ENCODE assay signal across 26 cellular contexts in the genomic region with DNA sequence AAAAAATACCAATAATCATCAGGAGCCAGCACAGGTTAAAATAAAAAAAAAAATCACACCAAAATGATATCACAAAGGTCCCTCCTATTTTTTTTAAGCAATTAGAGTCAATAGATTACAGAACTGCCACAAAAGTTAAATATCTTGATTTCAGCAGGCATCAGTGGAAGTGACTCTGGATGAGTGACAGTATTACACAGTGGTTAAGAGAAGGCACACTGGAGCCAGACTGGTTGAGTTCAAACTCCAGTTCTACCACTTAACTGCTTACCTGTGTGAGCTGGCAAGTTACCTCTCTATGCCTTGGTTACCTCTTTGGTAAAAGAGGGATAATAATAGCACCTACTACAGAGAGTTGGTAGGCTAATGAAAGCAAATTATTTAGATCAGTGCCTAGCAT.
"Had no signal": no experiment of that assay in that cellular context is flagged by ENCODE, and none has a peak within 500 bp of the region (broad histone marks: within the 10 kb centered on the region; RNA-seq: fewer than 3 reads in every experiment).

No MANE protein-coding gene starts in this region.

- H3K9me3 Mint-ChIP-seq: activated naive CD4-positive, alpha-beta T cell treated with anti-CD3 and anti-CD28 coated beads, Interleukin-2, amount 10 ng/mL, durations not matched to agents 7 days and 5 days; activated naive CD8-positive, alpha-beta T cell treated with anti-CD3 and anti-CD28 coated beads, Interleukin-2, amount 10 ng/mL, durations not matched to agents 7 days and 5 days; activated T-helper 1 cell treated with anti-CD3 and anti-CD28 coated beads, Interleukin-12 subunit alpha, Interleukin-12 subunit beta, Interleukin-2, Interleukin-4 antibody, amounts not matched to agents 30 ng/mL and 10 ng/mL and 1 ng/mL, durations not matched to agents 14 hours and 24 hours and 36 hours; effector memory CD8-positive, alpha-beta T cell; stimulated activated naive CD8-positive, alpha-beta T cell treated with anti-CD3 and anti-CD28 coated beads, Interleukin-15, Interleukin-2, amounts not matched to agents 100 ng/mL and 50 ng/mL, for 24 hours; T-helper 1 cell treated with Interleukin-12 subunit alpha and Interleukin-12 subunit beta and Interleukin-4 antibody, amounts not matched to agents 30 μg/mL and 1 μg/mL, for 36 hours; type B pancreatic cell had no signal

- H3K36me3 ChIP-seq: brain microvascular endothelial cell, gastrocnemius medialis, uterus, WERI-Rb-1 had no signal

- H3K27ac Mint-ChIP-seq: activated naive CD4-positive, alpha-beta T cell treated with anti-CD3 and anti-CD28 coated beads, Interleukin-2, amount 10 ng/mL, durations not matched to agents 7 days and 5 days; activated naive CD8-positive, alpha-beta T cell treated with anti-CD3 and anti-CD28 coated beads, Interleukin-2, amount 10 ng/mL, durations not matched to agents 7 days and 5 days; activated T-helper 1 cell treated with anti-CD3 and anti-CD28 coated beads, Interleukin-12 subunit alpha, Interleukin-12 subunit beta, Interleukin-2, Interleukin-4 antibody, amounts not matched to agents 30 ng/mL and 10 ng/mL and 1 ng/mL, durations not matched to agents 14 hours and 24 hours and 36 hours; effector memory CD8-positive, alpha-beta T cell; stimulated activated naive CD8-positive, alpha-beta T cell treated with anti-CD3 and anti-CD28 coated beads, Interleukin-15, Interleukin-2, amounts not matched to agents 100 ng/mL and 50 ng/mL, for 24 hours; T-helper 1 cell treated with Interleukin-12 subunit alpha and Interleukin-12 subunit beta and Interleukin-4 antibody, amounts not matched to agents 30 μg/mL and 1 μg/mL, for 36 hours; type B pancreatic cell had no signal

- H3K27ac ChIP-seq: ascending aorta, brain microvascular endothelial cell, gastrocnemius medialis, left ventricle myocardium inferior, uterus, WERI-Rb-1 had no signal

- ATAC-seq: effector memory CD8-positive, alpha-beta T cell; gastrocnemius medialis; mucosa of descending colon; right cardiac atrium had no signal

- H3K27me3 ChIP-seq: ascending aorta, brain microvascular endothelial cell, gastrocnemius medialis, spleen, uterus had no signal

- H3K4me3 Mint-ChIP-seq: activated naive CD4-positive, alpha-beta T cell treated with anti-CD3 and anti-CD28 coated beads, Interleukin-2, amount 10 ng/mL, durations not matched to agents 7 days and 5 days; activated naive CD8-positive, alpha-beta T cell treated with anti-CD3 and anti-CD28 coated beads, Interleukin-2, amount 10 ng/mL, durations not matched to agents 7 days and 5 days; activated T-helper 1 cell treated with anti-CD3 and anti-CD28 coated beads, Interleukin-12 subunit alpha, Interleukin-12 subunit beta, Interleukin-2, Interleukin-4 antibody, amounts not matched to agents 30 ng/mL and 10 ng/mL and 1 ng/mL, durations not matched to agents 14 hours and 24 hours and 36 hours; effector memory CD8-positive, alpha-beta T cell; stimulated activated naive CD8-positive, alpha-beta T cell treated with anti-CD3 and anti-CD28 coated beads, Interleukin-15, Interleukin-2, amounts not matched to agents 100 ng/mL and 50 ng/mL, for 24 hours; T-helper 1 cell treated with Interleukin-12 subunit alpha and Interleukin-12 subunit beta and Interleukin-4 antibody, amounts not matched to agents 30 μg/mL and 1 μg/mL, for 36 hours; type B pancreatic cell had no signal

- H3K9me3 ChIP-seq: ascending aorta, gastrocnemius medialis, left ventricle myocardium inferior, mucosa of descending colon, spleen, uterus had no signal

- H3K27me3 Mint-ChIP-seq: activated naive CD4-positive, alpha-beta T cell treated with anti-CD3 and anti-CD28 coated beads, Interleukin-2, amount 10 ng/mL, durations not matched to agents 7 days and 5 days; activated naive CD8-positive, alpha-beta T cell treated with anti-CD3 and anti-CD28 coated beads, Interleukin-2, amount 10 ng/mL, durations not matched to agents 7 days and 5 days; effector memory CD8-positive, alpha-beta T cell; stimulated activated naive CD8-positive, alpha-beta T cell treated with anti-CD3 and anti-CD28 coated beads, Interleukin-15, Interleukin-2, amounts not matched to agents 100 ng/mL and 50 ng/mL, for 24 hours; type B pancreatic cell had no signal

- DNase-seq: activated CD4-positive, alpha-beta T cell treated with anti-CD3 and anti-CD28 coated beads, Interleukin-2, amount 50 U/mL, for 1 hour; activated CD4-positive, CD25-positive, alpha-beta regulatory T cell treated with anti-CD3 and anti-CD28 coated beads, Interleukin-2, amount 50 U/mL, for 72 hours; activated effector memory CD4-positive, alpha-beta T cell treated with anti-CD3 and anti-CD28 coated beads, Interleukin-2, amount 50 U/mL, for 16 hours; activated naive CD4-positive, alpha-beta T cell treated with anti-CD3 and anti-CD28 coated beads, Interleukin-2, amount 10 ng/mL, durations not matched to agents 7 days and 5 days; activated naive CD8-positive, alpha-beta T cell treated with anti-CD3 and anti-CD28 coated beads, Interleukin-2, amount 10 ng/mL, durations not matched to agents 7 days and 5 days; activated T-cell treated with anti-CD3 and anti-CD28 coated beads for 4 hours; cortex of kidney; effector memory CD8-positive, alpha-beta T cell; gastrocnemius medialis; glutamatergic neuron; left ventricle myocardium inferior; mucosa of descending colon; nucleus accumbens; right cardiac atrium; spleen; substantia nigra; T1000; uterus; WERI-Rb-1 had no signal

- H3K4me3 ChIP-seq: ascending aorta, gastrocnemius medialis, left ventricle myocardium inferior, lung, mucosa of descending colon, spleen, uterus had no signal

- H3K4me1 ChIP-seq: ascending aorta, uterus had no signal
